21 cellular contexts compared by ENCODE assay signal in the genomic region with DNA sequence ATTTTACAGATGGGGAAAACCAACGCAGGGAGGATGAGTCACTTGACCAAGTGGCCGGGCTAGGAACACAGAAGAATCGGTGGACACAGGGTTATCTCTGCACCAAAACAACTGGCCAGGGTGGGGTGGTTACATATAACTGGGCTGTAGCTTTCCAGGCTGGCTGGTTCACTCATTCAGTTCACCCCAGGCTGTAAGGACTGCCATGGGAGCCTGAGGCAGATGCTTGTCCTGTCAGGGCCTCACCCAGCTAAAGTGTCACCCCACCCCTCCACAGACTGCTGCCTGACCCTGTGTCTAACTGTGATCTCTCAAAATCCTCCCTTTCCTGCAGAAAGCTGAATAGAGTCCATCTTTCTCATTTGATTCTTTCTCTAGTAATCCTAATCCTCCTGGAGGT.
"Had no signal": no experiment of that assay in that cellular context is flagged by ENCODE, and none has a peak within 500 bp of the region (broad histone marks: within the 10 kb centered on the region; RNA-seq: fewer than 3 reads in every experiment).

No MANE protein-coding gene starts in this region.

- DNase-seq: cortex of kidney; dorsolateral prefrontal cortex; effector CD8-positive, alpha-beta T cell; foreskin melanocyte; islet precursor cell; lower lobe of right lung; midbrain; sigmoid colon; stimulated activated CD4-positive, alpha-beta T cell treated with anti-CD3 and anti-CD28 coated beads, Interleukin-2, amount 100 ng/mL, for 24 hours; stimulated activated CD4-positive, alpha-beta T cell treated with anti-CD3 and anti-CD28 coated beads, Interleukin-4, amount 100 ng/mL, for 4 hours; stimulated activated naive CD4-positive, alpha-beta T cell; stomach; substantia nigra; transverse colon had no signal

- H3K27me3 ChIP-seq: dorsolateral prefrontal cortex, sigmoid colon, stomach, transverse colon had no signal

- H3K9ac ChIP-seq: parathyroid adenoma had no signal

- H3K4me1 ChIP-seq: lower lobe of right lung, parathyroid adenoma, prostate gland, sigmoid colon, stomach, transverse colon had no signal

- ATAC-seq: left lobe of liver, lower lobe of right lung had no signal

- H3K36me3 Mint-ChIP-seq: memory B cell had no signal

- H3K36me3 ChIP-seq: lower lobe of right lung, prostate gland, sigmoid colon, stomach, transverse colon had no signal

- H3K79me2 ChIP-seq: parathyroid adenoma had no signal

- H3K27ac Mint-ChIP-seq: memory B cell, nephron had no signal

- H3K4me1 Mint-ChIP-seq: memory B cell, nephron had no signal

- H3K9me3 ChIP-seq: lower lobe of right lung, prostate gland, sigmoid colon, stomach, thoracic aorta, transverse colon had no signal

- H3K9me3 Mint-ChIP-seq: nephron had no signal

- H3K4me3 Mint-ChIP-seq: memory B cell, nephron had no signal

- H3K27ac ChIP-seq: dorsolateral prefrontal cortex, lower lobe of right lung, parathyroid adenoma, prostate gland, sigmoid colon, skin epidermis, stomach, thoracic aorta, transverse colon had no signal

- H3K27me3 Mint-ChIP-seq: memory B cell had no signal

- H3K4me3 ChIP-seq: dorsolateral prefrontal cortex, lower lobe of right lung, prostate gland, sigmoid colon, skin epidermis, stomach, thoracic aorta, transverse colon had no signal

- H2AFZ ChIP-seq: parathyroid adenoma had no signal
